Comparison of ENCODE assay signal across 25 cellular contexts in genomic region chr1:46113948-46114347, GRCh38.
"Had no signal": no experiment of that assay in that cellular context is flagged by ENCODE, and none has a peak within 500 bp of the region (broad histone marks: within the 10 kb centered on the region; RNA-seq: fewer than 3 reads in every experiment).

No MANE protein-coding gene starts in this region.

- H3K4me3 ChIP-seq: coronary artery, esophagus squamous epithelium, left lung, ovary, psoas muscle, sigmoid colon, stomach, thyroid gland, vagina had no signal

- H3K27me3 ChIP-seq: esophagus squamous epithelium, left lung, ovary, sigmoid colon, stomach, thyroid gland, vagina had no signal

- H3K27ac ChIP-seq: coronary artery, esophagus squamous epithelium, left lung, ovary, psoas muscle, sigmoid colon, stomach, thyroid gland, vagina had no signal

- H3K4me3 Mint-ChIP-seq: naive thymus-derived CD4-positive, alpha-beta T cell; nephron; stimulated activated effector memory CD8-positive, alpha-beta T cell treated with anti-CD3 and anti-CD28 coated beads, Interleukin-12 subunit alpha, Interleukin-12 subunit beta, amount 100 ng/mL, for 72 hours had no signal

- H3K9me3 ChIP-seq: esophagus squamous epithelium, left lung, ovary, psoas muscle, sigmoid colon, stomach, thyroid gland, vagina had no signal

- H3K36me3 Mint-ChIP-seq: naive thymus-derived CD4-positive, alpha-beta T cell; stimulated activated effector memory CD8-positive, alpha-beta T cell treated with anti-CD3 and anti-CD28 coated beads, Interleukin-12 subunit alpha, Interleukin-12 subunit beta, amount 100 ng/mL, for 72 hours had no signal

- DNase-seq: dermis blood vessel endothelial cell; effector memory CD4-positive, alpha-beta T cell; erythroblast; esophagus squamous epithelium; kidney; left lung; mammary epithelial cell; mesendoderm; midbrain; naive thymus-derived CD4-positive, alpha-beta T cell; nucleus accumbens; ovary; posterior cingulate gyrus; psoas muscle; right cardiac atrium; sigmoid colon; stimulated activated CD4-positive, alpha-beta T cell treated with anti-CD3 and anti-CD28 coated beads, Interleukin-2, amount 100 ng/mL, for 24 hours; stimulated activated CD4-positive, alpha-beta T cell treated with anti-CD3 and anti-CD28 coated beads, Interleukin-4, amount 100 ng/mL, for 24 hours; stimulated activated naive CD4-positive, alpha-beta T cell treated with Interleukin-2 at 50 U/mL for 16 hours; stomach; thyroid gland had no signal

- H3K9me3 Mint-ChIP-seq: nephron; stimulated activated effector memory CD8-positive, alpha-beta T cell treated with anti-CD3 and anti-CD28 coated beads, Interleukin-12 subunit alpha, Interleukin-12 subunit beta, amount 100 ng/mL, for 72 hours had no signal

- ATAC-seq: left lung; naive thymus-derived CD4-positive, alpha-beta T cell; right cardiac atrium; stimulated activated effector memory CD8-positive, alpha-beta T cell treated with anti-CD3 and anti-CD28 coated beads, Interleukin-12 subunit alpha, Interleukin-12 subunit beta, amount 100 ng/mL, for 72 hours had no signal

- H3K36me3 ChIP-seq: esophagus squamous epithelium, left lung, ovary, sigmoid colon, stomach, thyroid gland, vagina had no signal

- H3K27ac Mint-ChIP-seq: naive thymus-derived CD4-positive, alpha-beta T cell; stimulated activated effector memory CD8-positive, alpha-beta T cell treated with anti-CD3 and anti-CD28 coated beads, Interleukin-12 subunit alpha, Interleukin-12 subunit beta, amount 100 ng/mL, for 72 hours had no signal

- H3K4me1 ChIP-seq: esophagus squamous epithelium, psoas muscle, sigmoid colon, thyroid gland, vagina had no signal
